ENCODE assay signal across 23 cellular contexts in the genomic region with DNA sequence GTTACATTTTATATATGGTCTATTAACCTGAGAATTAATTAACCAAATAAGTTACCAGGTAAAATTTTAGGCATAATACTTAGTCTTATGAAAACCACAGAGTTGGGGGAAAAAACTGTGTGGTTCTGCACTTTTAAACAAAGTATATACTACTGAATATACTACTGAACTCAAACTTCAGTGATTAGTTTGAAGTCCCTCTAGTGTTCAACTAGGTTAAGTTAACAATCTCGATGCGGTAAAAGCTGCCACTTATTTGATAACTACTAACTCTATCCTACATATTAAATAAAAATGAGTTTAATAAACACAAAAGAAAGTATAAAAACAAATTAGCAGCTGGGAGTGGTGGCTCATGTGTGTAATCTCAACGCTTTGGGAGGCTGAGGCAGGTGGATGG.
"Had no signal": no experiment of that assay in that cellular context is flagged by ENCODE, and none has a peak within 500 bp of the region (broad histone marks: within the 10 kb centered on the region; RNA-seq: fewer than 3 reads in every experiment).

No MANE protein-coding gene starts in this region.

- H3K4me3 Mint-ChIP-seq: activated B cell treated with CpG ODN at 0.5 μM for 24 hours; activated CD4-positive, alpha-beta T cell treated with anti-CD3 and anti-CD28 coated beads for 36 hours; activated naive CD8-positive, alpha-beta T cell treated with anti-CD3 and anti-CD28 coated beads for 36 hours; activated T-cell treated with anti-CD3 and anti-CD28 coated beads, Interleukin-2, amount 50 U/mL, for 4 hours; naive thymus-derived CD8-positive, alpha-beta T cell had no signal

- H3K9me3 Mint-ChIP-seq: activated B cell treated with CpG ODN at 0.5 μM for 24 hours; activated naive CD8-positive, alpha-beta T cell treated with anti-CD3 and anti-CD28 coated beads for 36 hours; activated T-cell treated with anti-CD3 and anti-CD28 coated beads, Interleukin-2, amount 50 U/mL, for 4 hours; activated T-helper 2 cell treated with anti-CD3 and anti-CD28 coated beads, Interferon-gamma antibody, Interleukin-2, Interleukin-4, amounts not matched to agents 10 μg/mL and 5 μg/mL and 100 μg/mL, durations not matched to agents 14 hours and 24 hours and 36 hours; naive thymus-derived CD8-positive, alpha-beta T cell had no signal

- H3K27me3 Mint-ChIP-seq: activated B cell treated with CpG ODN at 0.5 μM for 24 hours; activated CD4-positive, alpha-beta T cell treated with anti-CD3 and anti-CD28 coated beads for 36 hours; activated naive CD8-positive, alpha-beta T cell treated with anti-CD3 and anti-CD28 coated beads for 36 hours; naive thymus-derived CD8-positive, alpha-beta T cell had no signal

- H3K27ac Mint-ChIP-seq: activated B cell treated with CpG ODN at 0.5 μM for 24 hours; activated CD4-positive, alpha-beta T cell treated with anti-CD3 and anti-CD28 coated beads for 36 hours; activated naive CD8-positive, alpha-beta T cell treated with anti-CD3 and anti-CD28 coated beads for 36 hours; activated T-helper 2 cell treated with anti-CD3 and anti-CD28 coated beads, Interferon-gamma antibody, Interleukin-2, Interleukin-4, amounts not matched to agents 10 μg/mL and 5 μg/mL and 100 μg/mL, durations not matched to agents 14 hours and 24 hours and 36 hours; naive thymus-derived CD8-positive, alpha-beta T cell had no signal

- FAIRE-seq: bronchial epithelial cell, kidney, pancreas had no signal

- ATAC-seq: activated CD4-positive, alpha-beta T cell treated with anti-CD3 and anti-CD28 coated beads for 36 hours; activated T-cell treated with anti-CD3 and anti-CD28 coated beads, Interleukin-2, amount 50 U/mL, for 4 hours; heart left ventricle; lower lobe of right lung; pancreas had no signal

- H3K27me3 ChIP-seq: heart left ventricle, pancreas, right atrium auricular region, spleen, testis had no signal

- H3K9me3 ChIP-seq: heart left ventricle, lower lobe of right lung, pancreas, psoas muscle, right atrium auricular region, spleen, testis had no signal

- H3K27ac ChIP-seq: coronary artery, heart left ventricle, lower lobe of right lung, pancreas, psoas muscle, right atrium auricular region, spleen, testis had no signal

- DNase-seq: activated B cell treated with CpG ODN at 0.5 μM for 24 hours; activated CD4-positive, alpha-beta T cell treated with anti-CD3 and anti-CD28 coated beads for 36 hours; activated CD4-positive, alpha-beta T cell treated with anti-CD3 and anti-CD28 coated beads, Interleukin-2, amount 50 U/mL, for 4 hours; activated CD8-positive, alpha-beta memory T cell treated with anti-CD3 and anti-CD28 coated beads for 24 hours; activated CD8-positive, alpha-beta memory T cell treated with anti-CD3 and anti-CD28 coated beads, Interleukin-2, amount 50 U/mL, for 4 hours; activated naive CD4-positive, alpha-beta T cell; activated naive CD8-positive, alpha-beta T cell treated with anti-CD3 and anti-CD28 coated beads for 36 hours; activated T-cell treated with anti-CD3 and anti-CD28 coated beads, Interleukin-2, amount 50 U/mL, for 4 hours; heart left ventricle; kidney; lower lobe of right lung; naive thymus-derived CD8-positive, alpha-beta T cell; pancreas; psoas muscle; spleen; stimulated activated CD4-positive, alpha-beta T cell treated with anti-CD3 and anti-CD28 coated beads, Interleukin-4, amount 100 ng/mL, for 1 hour; stimulated activated naive CD4-positive, alpha-beta T cell; T-helper 9 cell; testis had no signal

- H3K36me3 ChIP-seq: lower lobe of right lung, pancreas, right atrium auricular region had no signal

- H3K4me3 ChIP-seq: coronary artery, heart left ventricle, lower lobe of right lung, pancreas, psoas muscle, right atrium auricular region, spleen, testis had no signal
